Comparison of ENCODE assay signal across 1 cellular context in the genomic region with DNA sequence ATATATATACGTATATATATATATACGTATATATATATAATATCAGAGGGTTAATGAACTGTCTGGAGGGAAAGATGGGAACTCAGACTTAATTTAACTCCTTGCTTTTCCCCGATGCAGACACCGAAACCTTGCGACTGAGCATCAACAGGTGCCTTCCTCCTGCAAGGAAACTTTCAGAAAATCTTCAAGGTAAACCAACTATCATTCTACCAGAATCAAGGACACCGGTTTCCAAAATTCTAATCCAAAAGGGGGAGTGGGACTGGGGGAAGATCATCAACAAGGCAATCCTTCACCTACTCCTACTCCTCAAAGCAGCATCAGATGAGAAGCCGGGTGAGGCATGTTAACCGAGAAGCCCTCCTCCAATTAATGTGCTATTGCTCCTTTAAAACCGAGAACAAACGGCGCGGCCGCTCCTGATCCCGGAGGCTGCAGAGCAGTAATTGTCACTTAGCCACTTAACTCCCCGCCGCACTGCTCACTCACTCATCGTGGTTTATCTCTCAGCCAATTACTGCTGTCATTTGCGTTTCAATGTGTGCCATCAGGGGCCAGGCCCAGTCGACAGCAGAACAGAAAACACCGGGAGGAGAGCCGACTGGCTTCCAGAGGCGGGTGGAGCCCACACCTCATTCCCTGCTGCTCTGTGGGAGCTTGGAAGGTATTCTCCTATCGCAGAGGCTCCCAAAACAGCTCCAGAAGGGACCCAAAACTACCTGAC.
TF ChIP-seq lines count a peak whose summit lies in the region.

No MANE protein-coding gene starts in this region.

TF ChIP-seq in H1, 55 proteins besides CTCF, POLR2A, EP300 and RAD21 (continued from another document):
- peak; percentile 41 for TF ChIP-seq CTBP2 (IDR thresholded peaks at IDR 0.05; ENCODE audit: borderline replicate concordance, insufficient read depth, insufficient read length, low read length)
- TF ChIP-seq HDAC2 (IDR thresholded peaks at IDR 0.05; ENCODE audit: borderline replicate concordance in 1 of 2, low read depth in 2 of 2, low read length in 2 of 2), result 0 out of 4 replicates have a peak, but pooled peaks of 1 of the 2 experiments have one; percentile 32
- no peak for TF ChIP-seq KDM1A (IDR thresholded peaks at IDR 0.05; ENCODE audit: borderline replicate concordance, low read length)
- TF ChIP-seq TBP (IDR thresholded peaks at IDR 0.05; ENCODE audit: low read depth, low read length), result peak; percentile 35; the same call in 1 of the 2 replicates
- TF ChIP-seq PHF8 (conservative IDR thresholded peaks at IDR 0.05; ENCODE audit: low read depth, low read length), result no peak
TF ChIP-seq in H1: peak in this region for 7.
